Comparison of ENCODE assay signal across 8 cellular contexts in the genomic region with DNA sequence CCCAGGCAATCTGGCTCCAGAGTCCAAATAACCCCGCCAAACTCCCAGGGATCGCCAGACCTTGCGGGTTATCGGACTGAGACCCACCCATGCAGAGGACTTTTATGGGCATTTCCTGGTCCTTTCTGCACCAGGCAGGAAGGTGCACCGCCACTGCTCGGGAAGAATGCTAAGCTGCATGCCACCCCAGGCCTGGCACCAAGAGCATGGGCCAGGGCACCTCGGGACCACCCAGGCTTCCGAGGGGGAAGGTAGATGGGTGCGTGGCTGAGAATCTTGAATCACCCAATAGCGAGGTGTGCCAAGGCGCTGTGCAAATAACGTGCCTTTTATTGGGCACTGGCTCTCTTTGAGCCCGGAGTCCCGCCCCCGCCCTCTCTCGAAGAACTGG. TPM values are rescaled to one million over a fixed set of nuclear protein-coding genes. Genes with fewer than 3 reads are reported as not detected.
DNase-seq lines count a peak whose midpoint lies in the region; ATAC-seq and TF ChIP-seq lines count a peak whose summit lies in the region.

No MANE protein-coding gene starts in this region.

- peak overlapping the region; percentile 86 for H3K27ac Mint-ChIP-seq in activated T-helper 1 cell treated with anti-CD3 and anti-CD28 coated beads, Interleukin-12 subunit alpha, Interleukin-12 subunit beta, Interleukin-2, Interleukin-4 antibody, amounts not matched to agents 30 ng/mL and 10 ng/mL and 1 ng/mL, durations not matched to agents 14 hours and 24 hours and 36 hours

- TF ChIP-seq CTCF in AG04450 (IDR thresholded peaks at IDR 0.05; ENCODE audit: low read depth, low read length) (no peak), LNCaP clone FGC (IDR thresholded peaks at IDR 0.05; ENCODE audit: control insufficient read depth, extremely low read depth, insufficient read depth) (no peak)

- H3K4me1 Mint-ChIP-seq in activated T-helper 1 cell treated with anti-CD3 and anti-CD28 coated beads, Interleukin-12 subunit alpha, Interleukin-12 subunit beta, Interleukin-2, Interleukin-4 antibody, amounts not matched to agents 30 ng/mL and 10 ng/mL and 1 ng/mL, durations not matched to agents 14 hours and 24 hours and 36 hours (ENCODE audit: low read depth) = peaks cover 28% of the 10 kb centered on the region

- peaks cover 2% of the 10 kb centered on the region for H3K36me3 Mint-ChIP-seq in activated T-helper 1 cell treated with anti-CD3 and anti-CD28 coated beads, Interleukin-12 subunit alpha, Interleukin-12 subunit beta, Interleukin-2, Interleukin-4 antibody, amounts not matched to agents 30 ng/mL and 10 ng/mL and 1 ng/mL, durations not matched to agents 14 hours and 24 hours and 36 hours (ENCODE audit: low read depth)

- peak; percentile 12 for ATAC-seq in GM18858 (IDR thresholded peaks at IDR 0.05; ENCODE audit: unreplicated experiment)
- peak; percentile 0 to 2 for ATAC-seq in right cardiac atrium
- no peak for ATAC-seq in GM21381 (IDR thresholded peaks at IDR 0.05; ENCODE audit: unreplicated experiment)

- H3K9me3 ChIP-seq in AG04450 (ENCODE audit: control insufficient read depth, insufficient read depth, low read length) (no peaks in the 10 kb centered on the region), right cardiac atrium (ENCODE audit: control insufficient read depth, low read length) (no peaks in the 10 kb centered on the region)

- CTCF ChIA-PET in AG04450 (lab: Charles Lee) = interaction anchor here (0.6 to 5.7 kb wide), 5 partner anchors 13 to 100 kb away, joined by 3 to 52 read pairs (median 6); a partner anchor contains a TSS

- WGBS in right cardiac atrium = 1% methylated on average over 16 of the region's 16 CpGs

- peak overlapping the region; percentile 82 for H3K4me3 Mint-ChIP-seq in activated T-helper 1 cell treated with anti-CD3 and anti-CD28 coated beads, Interleukin-12 subunit alpha, Interleukin-12 subunit beta, Interleukin-2, Interleukin-4 antibody, amounts not matched to agents 30 ng/mL and 10 ng/mL and 1 ng/mL, durations not matched to agents 14 hours and 24 hours and 36 hours

- intact Hi-C loops in activated T-helper 1 cell treated with anti-CD3 and anti-CD28 coated beads, Interleukin-12 subunit alpha, Interleukin-12 subunit beta, Interleukin-2, Interleukin-4 antibody, amounts not matched to agents 30 ng/mL and 10 ng/mL and 1 ng/mL, durations not matched to agents 14 hours and 24 hours and 36 hours (cut with micrococcal nuclease) = loop anchor here (2.0 kb wide), 2 partner anchors 14 to 222 kb away; a partner anchor contains a TSS
- intact Hi-C loops in right cardiac atrium (cut with DNase I) = no loop called here

- POLR2A ChIA-PET in AG04450 (lab: Yijun Ruan, JAX) = interaction anchor here (0.5 to 1.5 kb wide), 7 partner anchors 13 to 404 kb away, joined by 3 to 10 read pairs (median 4); a partner anchor contains a TSS

- no peaks in the 10 kb centered on the region for H3K27me3 Mint-ChIP-seq in activated T-helper 1 cell treated with anti-CD3 and anti-CD28 coated beads, Interleukin-12 subunit alpha, Interleukin-12 subunit beta, Interleukin-2, Interleukin-4 antibody, amounts not matched to agents 30 ng/mL and 10 ng/mL and 1 ng/mL, durations not matched to agents 14 hours and 24 hours and 36 hours (ENCODE audit: insufficient read depth)

- no peaks in the 10 kb centered on the region for H3K9me3 Mint-ChIP-seq in activated T-helper 1 cell treated with anti-CD3 and anti-CD28 coated beads, Interleukin-12 subunit alpha, Interleukin-12 subunit beta, Interleukin-2, Interleukin-4 antibody, amounts not matched to agents 30 ng/mL and 10 ng/mL and 1 ng/mL, durations not matched to agents 14 hours and 24 hours and 36 hours

- H3K4me3 ChIP-seq in AG04450 (ENCODE audit: low read depth, low read length) (peak overlapping the region; percentile 68), LNCaP clone FGC (ENCODE audit: low read depth, low read length) (peak overlapping the region; percentile 47), right cardiac atrium (ENCODE audit: low read length) (peak overlapping the region; percentile 22), skin epidermis (peak overlapping the region; percentile 39 to 61 (median 57))

- H3K4me1 ChIP-seq in right cardiac atrium (ENCODE audit: control insufficient read depth, insufficient read depth, low read length) = no peaks in the 10 kb centered on the region

- no peak for DNase-seq in AG04450 (ENCODE audit: low read depth, low spot score)
- DNase-seq in LNCaP clone FGC (ENCODE audit: low read depth) = peak; percentile 53
- DNase-seq in activated T-helper 1 cell treated with anti-CD3 and anti-CD28 coated beads, Interleukin-12 subunit alpha, Interleukin-12 subunit beta, Interleukin-2, Interleukin-4 antibody, amounts not matched to agents 30 ng/mL and 10 ng/mL and 1 ng/mL, durations not matched to agents 14 hours and 24 hours and 36 hours (ENCODE audit: low spot score) = no peak
- peak; percentile 57 to 86 (median 84) for DNase-seq in right cardiac atrium
- no peak for DNase-seq in SKM-1 (lab: John Stamatoyannopoulos, UW; ENCODE audit: unreplicated experiment)

- H3K27ac ChIP-seq in AG04450 (ENCODE audit: low read depth, low read length) = peak overlapping the region; percentile 73
- H3K27ac ChIP-seq in right cardiac atrium (ENCODE audit: low read length) = peak overlapping the region; percentile 75
- H3K27ac ChIP-seq in skin epidermis = peak overlapping the region in 20 of 21 experiments; percentile 58 to 92 (median 80)

- H3K27me3 ChIP-seq in AG04450 (ENCODE audit: control insufficient read depth, insufficient read depth, low read length) (no peaks in the 10 kb centered on the region), right cardiac atrium (ENCODE audit: control insufficient read depth, insufficient read depth) (no peaks in the 10 kb centered on the region)

RNA-seq across cellular contexts. Expression of a gene that starts 0.4 kb away (rescaled TPM):
- polyA plus RNA-seq in AG04450 (2011; rRNA removed) = 0.16 and 0.17 TPM in 2 replicates
- 0.69 TPM in 1 of 2 replicates, not detected in the other for polyA minus RNA-seq in AG04450 (2011; rRNA and poly(A)+ RNA removed)
- 1.4 and 2.6 TPM in 2 replicates for total RNA-seq in activated T-helper 1 cell treated with anti-CD3 and anti-CD28 coated beads, Interleukin-12 subunit alpha, Interleukin-12 subunit beta, Interleukin-2, Interleukin-4 antibody, amounts not matched to agents 30 ng/mL and 10 ng/mL and 1 ng/mL, durations not matched to agents 14 hours and 24 hours and 36 hours
- 1 to 10 TPM; 1.4 to 3.2 (median 2.4) TPM for total RNA-seq in right cardiac atrium
- 0.97 TPM for polyA plus RNA-seq in right cardiac atrium

RNA-seq across cellular contexts. Expression of a gene that starts 5.6 kb away (rescaled TPM):
- polyA plus RNA-seq in AG04450 (2011; rRNA removed) (104 and 130 TPM in 2 replicates), right cardiac atrium (14.1 TPM)
- polyA minus RNA-seq in AG04450 (2011; rRNA and poly(A)+ RNA removed) = 78.5 and 98.3 TPM in 2 replicates
- 55.1 and 55.4 TPM in 2 replicates for total RNA-seq in activated T-helper 1 cell treated with anti-CD3 and anti-CD28 coated beads, Interleukin-12 subunit alpha, Interleukin-12 subunit beta, Interleukin-2, Interleukin-4 antibody, amounts not matched to agents 30 ng/mL and 10 ng/mL and 1 ng/mL, durations not matched to agents 14 hours and 24 hours and 36 hours
- total RNA-seq in right cardiac atrium = 10 to 100 TPM; 12.6 to 18.2 (median 14.9) TPM

RNA-seq across cellular contexts. Expression of a gene that starts 28.0 kb away (rescaled TPM):
- polyA plus RNA-seq in AG04450 (2011; rRNA removed) (4.2 and 5.9 TPM in 2 replicates), right cardiac atrium (6.9 TPM)
- polyA minus RNA-seq in AG04450 (2011; rRNA and poly(A)+ RNA removed) = 3.7 and 3.8 TPM in 2 replicates
- 26.8 and 28.7 TPM in 2 replicates for total RNA-seq in activated T-helper 1 cell treated with anti-CD3 and anti-CD28 coated beads, Interleukin-12 subunit alpha, Interleukin-12 subunit beta, Interleukin-2, Interleukin-4 antibody, amounts not matched to agents 30 ng/mL and 10 ng/mL and 1 ng/mL, durations not matched to agents 14 hours and 24 hours and 36 hours
- total RNA-seq in right cardiac atrium = 10 to 100 TPM in 2 of 4 donors, 1 to 10 TPM in 2; 6.3 to 11.4 (median 8.7) TPM

RNA-seq across cellular contexts. Expression of a gene that starts 42.8 kb away (rescaled TPM):
- polyA plus RNA-seq in AG04450 (2011; rRNA removed) (15.2 and 17.7 TPM in 2 replicates), right cardiac atrium (11.2 TPM)
- 14.7 and 18.6 TPM in 2 replicates for polyA minus RNA-seq in AG04450 (2011; rRNA and poly(A)+ RNA removed)
- total RNA-seq in activated T-helper 1 cell treated with anti-CD3 and anti-CD28 coated beads, Interleukin-12 subunit alpha, Interleukin-12 subunit beta, Interleukin-2, Interleukin-4 antibody, amounts not matched to agents 30 ng/mL and 10 ng/mL and 1 ng/mL, durations not matched to agents 14 hours and 24 hours and 36 hours = 27.4 and 28.7 TPM in 2 replicates
- total RNA-seq in right cardiac atrium = 10 to 100 TPM; 13.5 to 17.1 (median 15.6) TPM

RNA-seq across cellular contexts. Expression of a gene that starts 43.0 kb away (rescaled TPM):
- polyA plus RNA-seq in AG04450 (2011; rRNA removed) (1.8 and 2.7 TPM in 2 replicates), right cardiac atrium (9.8 TPM)
- polyA minus RNA-seq in AG04450 (2011; rRNA and poly(A)+ RNA removed) = 1.6 and 1.9 TPM in 2 replicates
- 4.9 and 5.7 TPM in 2 replicates for total RNA-seq in activated T-helper 1 cell treated with anti-CD3 and anti-CD28 coated beads, Interleukin-12 subunit alpha, Interleukin-12 subunit beta, Interleukin-2, Interleukin-4 antibody, amounts not matched to agents 30 ng/mL and 10 ng/mL and 1 ng/mL, durations not matched to agents 14 hours and 24 hours and 36 hours
- 1 to 10 TPM; 3.8 to 6.8 (median 4.9) TPM for total RNA-seq in right cardiac atrium

Comparison
In these comparisons a context has a peak if more than half of its experiments do, and no peak if none do; other contexts are left out.
1. DNase-seq: peak in LNCaP clone FGC (single experiment) and right cardiac atrium (3 of 3); none in AG04450 (single experiment), activated T-helper 1 cell treated with anti-CD3 and anti-CD28 coated beads, Interleukin-12 subunit alpha, Interleukin-12 subunit beta, Interleukin-2, Interleukin-4 antibody, amounts not matched to agents 30 ng/mL and 10 ng/mL and 1 ng/mL, durations not matched to agents 14 hours and 24 hours and 36 hours (single experiment) and SKM-1 (single experiment).
2. Peak in every context shown above with its lines, with median percentiles within 50 percentile points of each other: H3K27ac ChIP-seq and H3K4me3 ChIP-seq.